In genomic region chr1:115642168-115643072, GRCh38 we compare ENCODE assay signal across 2 cellular contexts.
TF ChIP-seq lines count a peak whose summit lies in the region.

No MANE protein-coding gene starts in this region.

TF ChIP-seq in HCT116, 20 proteins besides CTCF, POLR2A, EP300 and RAD21:
- TF ChIP-seq JUND (IDR thresholded peaks at IDR 0.05): no peak
- peak; percentile 72 for TF ChIP-seq ZFX (IDR thresholded peaks at IDR 0.05)
- TF ChIP-seq YY1 (IDR thresholded peaks at IDR 0.05; ENCODE audit: extremely low read depth, insufficient replicate concordance, low read depth, low read length): no peak
- 0 out of 2 replicates have a peak, but pooled peaks have one; percentile 17 for TF ChIP-seq POLR2AphosphoS5 (IDR thresholded peaks at IDR 0.05; ENCODE audit: low read depth, low read length)
- no peak for TF ChIP-seq EZH2 (IDR thresholded peaks at IDR 0.05)
- no peak for TF ChIP-seq CBX3 (IDR thresholded peaks at IDR 0.05; ENCODE audit: low read depth)
- TF ChIP-seq TCF7L2 (IDR thresholded peaks at IDR 0.05; ENCODE audit: borderline replicate concordance, extremely low read depth, insufficient read depth, insufficient read length): no peak
- TF ChIP-seq SIN3A (IDR thresholded peaks at IDR 0.05; ENCODE audit: low read depth): no peak
- no peak for TF ChIP-seq SP1 (IDR thresholded peaks at IDR 0.05; ENCODE audit: low read depth)
- TF ChIP-seq, protein P1, sequence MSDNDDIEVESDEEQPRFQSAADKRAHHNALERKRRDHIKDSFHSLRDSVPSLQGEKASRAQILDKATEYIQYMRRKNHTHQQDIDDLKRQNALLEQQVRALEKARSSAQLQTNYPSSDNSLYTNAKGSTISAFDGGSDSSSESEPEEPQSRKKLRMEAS (IDR thresholded peaks at IDR 0.05): no peak
- no peak for TF ChIP-seq CEBPB (IDR thresholded peaks at IDR 0.05; ENCODE audit: low read depth)
- TF ChIP-seq, protein P2, sequence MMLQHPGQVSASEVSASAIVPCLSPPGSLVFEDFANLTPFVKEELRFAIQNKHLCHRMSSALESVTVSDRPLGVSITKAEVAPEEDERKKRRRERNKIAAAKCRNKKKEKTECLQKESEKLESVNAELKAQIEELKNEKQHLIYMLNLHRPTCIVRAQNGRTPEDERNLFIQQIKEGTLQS (IDR thresholded peaks at IDR 0.05): no peak
TF ChIP-seq in HCT116: peak in this region for 2.

TF ChIP-seq in H1, 55 proteins besides CTCF, POLR2A, EP300 and RAD21:
- no peak for TF ChIP-seq CREB1 (IDR thresholded peaks at IDR 0.05)
- no peak for TF ChIP-seq SRF (IDR thresholded peaks at IDR 0.05; ENCODE audit: low read depth, low read length)
- no peak for TF ChIP-seq SIX5 (IDR thresholded peaks at IDR 0.05; ENCODE audit: low read depth, low read length)
- TF ChIP-seq, protein P2 (IDR thresholded peaks at IDR 0.05; ENCODE audit: insufficient read depth, low read depth, low read length): no peak
- peak; percentile 98 for TF ChIP-seq KDM4A (IDR thresholded peaks at IDR 0.05; ENCODE audit: low read depth, low read length, severe bottlenecking)
- TF ChIP-seq POLR2AphosphoS5 (IDR thresholded peaks at IDR 0.05; ENCODE audit: low read depth, low read length): no peak
- TF ChIP-seq PHF8 (conservative IDR thresholded peaks at IDR 0.05; ENCODE audit: low read depth, low read length): peak; percentile 34
- peak in 1 of 2 experiments; percentile 72; a peak in 1 of 4 replicates for TF ChIP-seq HDAC2 (IDR thresholded peaks at IDR 0.05; ENCODE audit: borderline replicate concordance in 1 of 2, low read depth in 2 of 2, low read length in 2 of 2)
- peak; percentile 11; the same call in 1 of the 2 replicates for TF ChIP-seq TBP (IDR thresholded peaks at IDR 0.05; ENCODE audit: low read depth, low read length)
- peak; percentile 87 for TF ChIP-seq ASH2L (IDR thresholded peaks at IDR 0.05; ENCODE audit: low read length)
- TF ChIP-seq, protein P3, sequence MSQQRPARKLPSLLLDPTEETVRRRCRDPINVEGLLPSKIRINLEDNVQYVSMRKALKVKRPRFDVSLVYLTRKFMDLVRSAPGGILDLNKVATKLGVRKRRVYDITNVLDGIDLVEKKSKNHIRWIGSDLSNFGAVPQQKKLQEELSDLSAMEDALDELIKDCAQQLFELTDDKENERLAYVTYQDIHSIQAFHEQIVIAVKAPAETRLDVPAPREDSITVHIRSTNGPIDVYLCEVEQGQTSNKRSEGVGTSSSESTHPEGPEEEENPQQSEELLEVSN (IDR thresholded peaks at IDR 0.05): peak; percentile 32; the same call in 1 of the 2 replicates
- TF ChIP-seq SUZ12 (IDR thresholded peaks at IDR 0.05; ENCODE audit: low read length): peak; percentile 47; the same call in 1 of the 2 replicates
- peak; percentile 16 for TF ChIP-seq CTBP2 (IDR thresholded peaks at IDR 0.05; ENCODE audit: borderline replicate concordance, insufficient read depth, insufficient read length, low read length)
- no peak for TF ChIP-seq RNF2 (IDR thresholded peaks at IDR 0.05; ENCODE audit: borderline replicate concordance, low read depth, low read length, missing control alignments, poor library complexity, severe bottlenecking)
- no peak for TF ChIP-seq TEAD4 (IDR thresholded peaks at IDR 0.05; ENCODE audit: low read depth, low read length)
- TF ChIP-seq BCL11A (IDR thresholded peaks at IDR 0.05; ENCODE audit: low read depth in 2 of 2, low read length in 2 of 2): no peak
- 0 out of 4 replicates have a peak, but pooled peaks of 1 of the 2 experiments have one; percentile 26 for TF ChIP-seq SIN3A (conservative IDR thresholded peaks at IDR 0.05 in 1 of 2, IDR thresholded peaks at IDR 0.05 in 1 of 2; ENCODE audit: low read depth in 1 of 2, low read length in 2 of 2)
- no peak for TF ChIP-seq RXRA (IDR thresholded peaks at IDR 0.05; ENCODE audit: insufficient read depth, low read depth, low read length)
- TF ChIP-seq, protein P1 (IDR thresholded peaks at IDR 0.05): 0 out of 2 replicates have a peak, but pooled peaks have one; percentile 29
